ENCODE assay signal across 1 cellular context in the genomic region with DNA sequence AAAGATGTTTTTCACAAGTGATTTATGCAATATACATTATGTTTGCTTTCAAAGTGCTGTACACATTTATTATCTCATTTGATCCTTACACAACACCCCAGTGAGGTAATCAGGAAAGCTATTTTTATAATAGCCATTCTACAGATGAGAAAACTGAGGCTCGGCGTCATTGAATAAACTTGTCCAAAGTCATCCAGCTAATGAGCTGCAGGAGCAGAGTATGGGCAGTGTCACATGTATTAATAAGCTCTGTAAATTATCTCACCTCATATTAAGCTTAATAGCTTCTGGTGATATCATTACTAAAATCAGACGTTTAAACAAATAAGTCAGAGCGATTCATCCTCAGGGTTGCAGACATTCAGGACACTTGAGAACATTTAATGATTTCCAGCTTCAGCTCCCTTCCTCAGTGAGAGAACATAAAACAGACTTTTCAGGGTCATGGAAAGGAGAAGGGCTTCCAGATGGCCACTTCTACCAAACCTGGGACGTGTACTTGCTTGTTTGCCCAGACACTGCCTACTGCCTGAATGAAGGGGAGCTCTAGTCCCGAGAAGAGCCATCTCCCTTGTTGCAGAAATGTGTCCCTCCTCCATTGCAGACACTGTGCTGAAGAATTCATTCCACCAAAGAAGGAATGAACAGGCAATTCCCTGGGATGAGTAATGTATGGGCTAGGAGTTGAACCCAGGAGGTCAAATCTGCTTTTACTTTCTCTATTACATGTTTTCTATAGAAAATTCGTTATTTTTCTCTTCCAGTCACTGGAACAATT.
A peak's percentile ranks its signal among the peaks of the same experiment; 100 is the strongest.
TF ChIP-seq lines count a peak whose summit lies in the region.

No MANE protein-coding gene starts in this region.

TF ChIP-seq in HepG2, 621 proteins besides CTCF, POLR2A, EP300 and RAD21:
- TF ChIP-seq SOX13 (IDR thresholded peaks at IDR 0.05): no peak
- no peak for TF ChIP-seq SOX13 (CRISPR knock-in tag; conservative IDR thresholded peaks at IDR 0.05 in 1 of 2, IDR thresholded peaks at IDR 0.05 in 1 of 2)
- TF ChIP-seq ZNF629 (CRISPR knock-in tag; conservative IDR thresholded peaks at IDR 0.05): peak; percentile 27; the same call in 1 of the 2 replicates
